Comparison of ENCODE assay signal across 1 cellular context in the genomic region with DNA sequence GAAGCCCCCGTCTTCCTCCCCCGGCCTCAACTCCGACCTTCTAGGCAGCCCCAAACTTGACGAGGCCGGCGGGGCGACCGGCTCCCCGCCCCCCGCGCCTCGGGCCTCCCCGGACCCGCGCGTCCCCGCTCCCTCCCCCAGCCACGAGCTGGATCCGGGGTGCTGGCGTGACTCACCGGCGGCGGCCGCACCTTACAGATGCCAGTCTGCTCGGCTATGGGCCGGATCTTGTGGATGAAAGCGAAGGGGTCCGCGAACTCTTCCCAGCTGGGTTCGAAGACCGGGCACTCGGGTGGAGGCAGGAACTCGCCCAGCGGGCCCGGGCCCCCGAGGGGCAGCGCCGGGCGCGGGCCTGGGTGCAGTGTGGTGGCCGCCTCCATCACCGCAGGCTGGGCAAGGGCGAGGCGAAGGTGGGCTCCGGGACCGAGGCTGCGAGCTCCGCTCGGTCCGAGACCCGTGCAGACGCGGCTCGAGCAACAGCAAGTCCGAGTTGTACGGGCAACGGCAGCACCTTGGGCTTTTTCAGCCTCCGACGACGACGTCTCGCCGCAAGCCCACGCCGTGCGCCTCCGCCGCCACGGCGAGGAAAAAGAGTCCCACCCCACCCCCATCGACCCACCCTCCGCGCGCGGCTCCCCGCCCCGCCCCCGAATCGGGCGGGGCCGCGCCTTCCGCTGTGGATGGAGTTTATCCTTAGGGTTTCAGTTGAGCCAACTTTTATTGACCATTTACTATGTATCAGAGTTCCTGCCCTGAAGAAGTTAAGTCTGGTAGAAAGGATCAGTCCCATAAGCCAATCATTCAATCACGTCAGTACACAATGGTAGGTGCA.
TF ChIP-seq lines count a peak whose summit lies in the region.

A gene (minus strand): TSS at position 496 of the 832 bp plus-strand sequence. CDS start 116 bp downstream, at position 380.

TF ChIP-seq in K562, 482 proteins besides CTCF, POLR2A, EP300 and RAD21 (continued from another document and continues in another):
- TF ChIP-seq, protein P1, sequence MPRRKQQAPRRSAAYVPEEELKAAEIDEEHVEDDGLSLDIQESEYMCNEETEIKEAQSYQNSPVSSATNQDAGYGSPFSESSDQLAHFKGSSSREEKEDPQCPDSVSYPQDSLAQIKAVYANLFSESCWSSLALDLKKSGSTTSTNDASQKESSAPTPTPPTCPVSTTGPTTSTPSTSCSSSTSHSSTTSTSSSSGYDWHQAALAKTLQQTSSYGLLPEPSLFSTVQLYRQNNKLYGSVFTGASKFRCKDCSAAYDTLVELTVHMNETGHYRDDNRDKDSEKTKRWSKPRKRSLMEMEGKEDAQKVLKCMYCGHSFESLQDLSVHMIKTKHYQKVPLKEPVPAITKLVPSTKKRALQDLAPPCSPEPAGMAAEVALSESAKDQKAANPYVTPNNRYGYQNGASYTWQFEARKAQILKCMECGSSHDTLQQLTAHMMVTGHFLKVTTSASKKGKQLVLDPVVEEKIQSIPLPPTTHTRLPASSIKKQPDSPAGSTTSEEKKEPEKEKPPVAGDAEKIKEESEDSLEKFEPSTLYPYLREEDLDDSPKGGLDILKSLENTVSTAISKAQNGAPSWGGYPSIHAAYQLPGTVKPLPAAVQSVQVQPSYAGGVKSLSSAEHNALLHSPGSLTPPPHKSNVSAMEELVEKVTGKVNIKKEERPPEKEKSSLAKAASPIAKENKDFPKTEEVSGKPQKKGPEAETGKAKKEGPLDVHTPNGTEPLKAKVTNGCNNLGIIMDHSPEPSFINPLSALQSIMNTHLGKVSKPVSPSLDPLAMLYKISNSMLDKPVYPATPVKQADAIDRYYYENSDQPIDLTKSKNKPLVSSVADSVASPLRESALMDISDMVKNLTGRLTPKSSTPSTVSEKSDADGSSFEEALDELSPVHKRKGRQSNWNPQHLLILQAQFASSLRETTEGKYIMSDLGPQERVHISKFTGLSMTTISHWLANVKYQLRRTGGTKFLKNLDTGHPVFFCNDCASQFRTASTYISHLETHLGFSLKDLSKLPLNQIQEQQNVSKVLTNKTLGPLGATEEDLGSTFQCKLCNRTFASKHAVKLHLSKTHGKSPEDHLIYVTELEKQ (CRISPR knock-in tag; IDR thresholded peaks at IDR 0.05) = no peak
- TF ChIP-seq HNRNPUL1 (IDR thresholded peaks at IDR 0.05; ENCODE audit: low read length) (no peak), TBL1XR1 (IDR thresholded peaks at IDR 0.05; ENCODE audit: low read length in 2 of 2) (peak; percentile 22 to 42; a peak in 1 of 4 replicates), ZNF41 (CRISPR knock-in tag; conservative IDR thresholded peaks at IDR 0.05) (no peak), ELF2 (CRISPR knock-in tag; IDR thresholded peaks at IDR 0.05) (no peak), ZNF77 (CRISPR knock-in tag; IDR thresholded peaks at IDR 0.05) (no peak), ZNF699 (CRISPR knock-in tag; IDR thresholded peaks at IDR 0.05; ENCODE audit: insufficient replicate concordance) (no peak), ZNF584 (CRISPR knock-in tag; IDR thresholded peaks at IDR 0.05; ENCODE audit: low read depth) (no peak), PHF21A (IDR thresholded peaks at IDR 0.05; ENCODE audit: borderline replicate concordance, low read depth) (no peak), KDM4B (IDR thresholded peaks at IDR 0.05; ENCODE audit: borderline replicate concordance in 2 of 2, low read depth in 1 of 2) (peak in 1 of 2 experiments; percentile 86; a peak in 1 of 4 replicates), ZNF644 (tag; IDR thresholded peaks at IDR 0.05; ENCODE audit: low read depth) (no peak), ZNF717 (CRISPR knock-in tag; IDR thresholded peaks at IDR 0.05) (no peak), ZNF24 (IDR thresholded peaks at IDR 0.05) (no peak), BMI1 (IDR thresholded peaks at IDR 0.05; ENCODE audit: low read length) (no peak), LEF1 (IDR thresholded peaks at IDR 0.05) (no peak), ZBTB8A (IDR thresholded peaks at IDR 0.05; ENCODE audit: partially characterized antibody) (no peak), MYNN (IDR thresholded peaks at IDR 0.05) (peak; percentile 8; the same call in 1 of the 2 replicates), MYNN (CRISPR knock-in tag; IDR thresholded peaks at IDR 0.05) (no peak), BRD4 (IDR thresholded peaks at IDR 0.05) (no peak), ZNF121 (CRISPR knock-in tag; conservative IDR thresholded peaks at IDR 0.05) (no peak), TCF7 (IDR thresholded peaks at IDR 0.05; ENCODE audit: borderline replicate concordance) (no peak), CHD1 (IDR thresholded peaks at IDR 0.05; ENCODE audit: low read length) (peak; percentile 98), CAMTA2 (CRISPR knock-in tag; conservative IDR thresholded peaks at IDR 0.05) (no peak), ZKSCAN1 (IDR thresholded peaks at IDR 0.05; ENCODE audit: low read depth, low read length) (no peak), ZNF561 (CRISPR knock-in tag; conservative IDR thresholded peaks at IDR 0.05) (no peak), STAT5A (IDR thresholded peaks at IDR 0.05; ENCODE audit: borderline replicate concordance, low read length) (no peak), ILK (tag; IDR thresholded peaks at IDR 0.05; ENCODE audit: borderline replicate concordance, low read depth) (no peak), ZEB2 (IDR thresholded peaks at IDR 0.05) (no peak), C11orf30 (IDR thresholded peaks at IDR 0.05; ENCODE audit: low read depth) (no peak), ZFX (CRISPR knock-in tag; IDR thresholded peaks at IDR 0.05) (peak; percentile 25; the same call in 1 of the 2 replicates)
- TF ChIP-seq, protein P2, sequence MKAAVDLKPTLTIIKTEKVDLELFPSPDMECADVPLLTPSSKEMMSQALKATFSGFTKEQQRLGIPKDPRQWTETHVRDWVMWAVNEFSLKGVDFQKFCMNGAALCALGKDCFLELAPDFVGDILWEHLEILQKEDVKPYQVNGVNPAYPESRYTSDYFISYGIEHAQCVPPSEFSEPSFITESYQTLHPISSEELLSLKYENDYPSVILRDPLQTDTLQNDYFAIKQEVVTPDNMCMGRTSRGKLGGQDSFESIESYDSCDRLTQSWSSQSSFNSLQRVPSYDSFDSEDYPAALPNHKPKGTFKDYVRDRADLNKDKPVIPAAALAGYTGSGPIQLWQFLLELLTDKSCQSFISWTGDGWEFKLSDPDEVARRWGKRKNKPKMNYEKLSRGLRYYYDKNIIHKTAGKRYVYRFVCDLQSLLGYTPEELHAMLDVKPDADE (conservative IDR thresholded peaks at IDR 0.05; ENCODE audit: control insufficient read depth, low read depth, low read length) = peak; percentile 83
- TF ChIP-seq, protein P3, sequence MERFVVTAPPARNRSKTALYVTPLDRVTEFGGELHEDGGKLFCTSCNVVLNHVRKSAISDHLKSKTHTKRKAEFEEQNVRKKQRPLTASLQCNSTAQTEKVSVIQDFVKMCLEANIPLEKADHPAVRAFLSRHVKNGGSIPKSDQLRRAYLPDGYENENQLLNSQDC (CRISPR knock-in tag; IDR thresholded peaks at IDR 0.05) = no peak
- TF ChIP-seq, protein P4, sequence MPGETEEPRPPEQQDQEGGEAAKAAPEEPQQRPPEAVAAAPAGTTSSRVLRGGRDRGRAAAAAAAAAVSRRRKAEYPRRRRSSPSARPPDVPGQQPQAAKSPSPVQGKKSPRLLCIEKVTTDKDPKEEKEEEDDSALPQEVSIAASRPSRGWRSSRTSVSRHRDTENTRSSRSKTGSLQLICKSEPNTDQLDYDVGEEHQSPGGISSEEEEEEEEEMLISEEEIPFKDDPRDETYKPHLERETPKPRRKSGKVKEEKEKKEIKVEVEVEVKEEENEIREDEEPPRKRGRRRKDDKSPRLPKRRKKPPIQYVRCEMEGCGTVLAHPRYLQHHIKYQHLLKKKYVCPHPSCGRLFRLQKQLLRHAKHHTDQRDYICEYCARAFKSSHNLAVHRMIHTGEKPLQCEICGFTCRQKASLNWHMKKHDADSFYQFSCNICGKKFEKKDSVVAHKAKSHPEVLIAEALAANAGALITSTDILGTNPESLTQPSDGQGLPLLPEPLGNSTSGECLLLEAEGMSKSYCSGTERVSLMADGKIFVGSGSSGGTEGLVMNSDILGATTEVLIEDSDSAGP (CRISPR knock-in tag; IDR thresholded peaks at IDR 0.05) = no peak
- TF ChIP-seq, protein P5, sequence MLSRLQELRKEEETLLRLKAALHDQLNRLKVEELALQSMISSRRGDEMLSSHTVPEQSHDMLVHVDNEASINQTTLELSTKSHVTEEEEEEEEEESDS (CRISPR knock-in tag; IDR thresholded peaks at IDR 0.05) = no peak
- TF ChIP-seq, protein P6, sequence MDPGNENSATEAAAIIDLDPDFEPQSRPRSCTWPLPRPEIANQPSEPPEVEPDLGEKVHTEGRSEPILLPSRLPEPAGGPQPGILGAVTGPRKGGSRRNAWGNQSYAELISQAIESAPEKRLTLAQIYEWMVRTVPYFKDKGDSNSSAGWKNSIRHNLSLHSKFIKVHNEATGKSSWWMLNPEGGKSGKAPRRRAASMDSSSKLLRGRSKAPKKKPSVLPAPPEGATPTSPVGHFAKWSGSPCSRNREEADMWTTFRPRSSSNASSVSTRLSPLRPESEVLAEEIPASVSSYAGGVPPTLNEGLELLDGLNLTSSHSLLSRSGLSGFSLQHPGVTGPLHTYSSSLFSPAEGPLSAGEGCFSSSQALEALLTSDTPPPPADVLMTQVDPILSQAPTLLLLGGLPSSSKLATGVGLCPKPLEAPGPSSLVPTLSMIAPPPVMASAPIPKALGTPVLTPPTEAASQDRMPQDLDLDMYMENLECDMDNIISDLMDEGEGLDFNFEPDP (CRISPR knock-in tag; IDR thresholded peaks at IDR 0.05) = no peak
- TF ChIP-seq, protein P7, sequence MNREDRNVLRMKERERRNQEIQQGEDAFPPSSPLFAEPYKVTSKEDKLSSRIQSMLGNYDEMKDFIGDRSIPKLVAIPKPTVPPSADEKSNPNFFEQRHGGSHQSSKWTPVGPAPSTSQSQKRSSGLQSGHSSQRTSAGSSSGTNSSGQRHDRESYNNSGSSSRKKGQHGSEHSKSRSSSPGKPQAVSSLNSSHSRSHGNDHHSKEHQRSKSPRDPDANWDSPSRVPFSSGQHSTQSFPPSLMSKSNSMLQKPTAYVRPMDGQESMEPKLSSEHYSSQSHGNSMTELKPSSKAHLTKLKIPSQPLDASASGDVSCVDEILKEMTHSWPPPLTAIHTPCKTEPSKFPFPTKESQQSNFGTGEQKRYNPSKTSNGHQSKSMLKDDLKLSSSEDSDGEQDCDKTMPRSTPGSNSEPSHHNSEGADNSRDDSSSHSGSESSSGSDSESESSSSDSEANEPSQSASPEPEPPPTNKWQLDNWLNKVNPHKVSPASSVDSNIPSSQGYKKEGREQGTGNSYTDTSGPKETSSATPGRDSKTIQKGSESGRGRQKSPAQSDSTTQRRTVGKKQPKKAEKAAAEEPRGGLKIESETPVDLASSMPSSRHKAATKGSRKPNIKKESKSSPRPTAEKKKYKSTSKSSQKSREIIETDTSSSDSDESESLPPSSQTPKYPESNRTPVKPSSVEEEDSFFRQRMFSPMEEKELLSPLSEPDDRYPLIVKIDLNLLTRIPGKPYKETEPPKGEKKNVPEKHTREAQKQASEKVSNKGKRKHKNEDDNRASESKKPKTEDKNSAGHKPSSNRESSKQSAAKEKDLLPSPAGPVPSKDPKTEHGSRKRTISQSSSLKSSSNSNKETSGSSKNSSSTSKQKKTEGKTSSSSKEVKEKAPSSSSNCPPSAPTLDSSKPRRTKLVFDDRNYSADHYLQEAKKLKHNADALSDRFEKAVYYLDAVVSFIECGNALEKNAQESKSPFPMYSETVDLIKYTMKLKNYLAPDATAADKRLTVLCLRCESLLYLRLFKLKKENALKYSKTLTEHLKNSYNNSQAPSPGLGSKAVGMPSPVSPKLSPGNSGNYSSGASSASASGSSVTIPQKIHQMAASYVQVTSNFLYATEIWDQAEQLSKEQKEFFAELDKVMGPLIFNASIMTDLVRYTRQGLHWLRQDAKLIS (CRISPR knock-in tag; IDR thresholded peaks at IDR 0.05) = peak; percentile 92
- TF ChIP-seq, protein P8, sequence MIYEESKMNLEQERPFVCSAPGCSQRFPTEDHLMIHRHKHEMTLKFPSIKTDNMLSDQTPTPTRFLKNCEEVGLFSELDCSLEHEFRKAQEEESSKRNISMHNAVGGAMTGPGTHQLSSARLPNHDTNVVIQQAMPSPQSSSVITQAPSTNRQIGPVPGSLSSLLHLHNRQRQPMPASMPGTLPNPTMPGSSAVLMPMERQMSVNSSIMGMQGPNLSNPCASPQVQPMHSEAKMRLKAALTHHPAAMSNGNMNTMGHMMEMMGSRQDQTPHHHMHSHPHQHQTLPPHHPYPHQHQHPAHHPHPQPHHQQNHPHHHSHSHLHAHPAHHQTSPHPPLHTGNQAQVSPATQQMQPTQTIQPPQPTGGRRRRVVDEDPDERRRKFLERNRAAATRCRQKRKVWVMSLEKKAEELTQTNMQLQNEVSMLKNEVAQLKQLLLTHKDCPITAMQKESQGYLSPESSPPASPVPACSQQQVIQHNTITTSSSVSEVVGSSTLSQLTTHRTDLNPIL (CRISPR knock-in tag; IDR thresholded peaks at IDR 0.05) = no peak
- TF ChIP-seq, protein P9, sequence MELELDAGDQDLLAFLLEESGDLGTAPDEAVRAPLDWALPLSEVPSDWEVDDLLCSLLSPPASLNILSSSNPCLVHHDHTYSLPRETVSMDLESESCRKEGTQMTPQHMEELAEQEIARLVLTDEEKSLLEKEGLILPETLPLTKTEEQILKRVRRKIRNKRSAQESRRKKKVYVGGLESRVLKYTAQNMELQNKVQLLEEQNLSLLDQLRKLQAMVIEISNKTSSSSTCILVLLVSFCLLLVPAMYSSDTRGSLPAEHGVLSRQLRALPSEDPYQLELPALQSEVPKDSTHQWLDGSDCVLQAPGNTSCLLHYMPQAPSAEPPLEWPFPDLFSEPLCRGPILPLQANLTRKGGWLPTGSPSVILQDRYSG (tag; conservative IDR thresholded peaks at IDR 0.05; ENCODE audit: low read depth) = no peak
- TF ChIP-seq, protein P10, sequence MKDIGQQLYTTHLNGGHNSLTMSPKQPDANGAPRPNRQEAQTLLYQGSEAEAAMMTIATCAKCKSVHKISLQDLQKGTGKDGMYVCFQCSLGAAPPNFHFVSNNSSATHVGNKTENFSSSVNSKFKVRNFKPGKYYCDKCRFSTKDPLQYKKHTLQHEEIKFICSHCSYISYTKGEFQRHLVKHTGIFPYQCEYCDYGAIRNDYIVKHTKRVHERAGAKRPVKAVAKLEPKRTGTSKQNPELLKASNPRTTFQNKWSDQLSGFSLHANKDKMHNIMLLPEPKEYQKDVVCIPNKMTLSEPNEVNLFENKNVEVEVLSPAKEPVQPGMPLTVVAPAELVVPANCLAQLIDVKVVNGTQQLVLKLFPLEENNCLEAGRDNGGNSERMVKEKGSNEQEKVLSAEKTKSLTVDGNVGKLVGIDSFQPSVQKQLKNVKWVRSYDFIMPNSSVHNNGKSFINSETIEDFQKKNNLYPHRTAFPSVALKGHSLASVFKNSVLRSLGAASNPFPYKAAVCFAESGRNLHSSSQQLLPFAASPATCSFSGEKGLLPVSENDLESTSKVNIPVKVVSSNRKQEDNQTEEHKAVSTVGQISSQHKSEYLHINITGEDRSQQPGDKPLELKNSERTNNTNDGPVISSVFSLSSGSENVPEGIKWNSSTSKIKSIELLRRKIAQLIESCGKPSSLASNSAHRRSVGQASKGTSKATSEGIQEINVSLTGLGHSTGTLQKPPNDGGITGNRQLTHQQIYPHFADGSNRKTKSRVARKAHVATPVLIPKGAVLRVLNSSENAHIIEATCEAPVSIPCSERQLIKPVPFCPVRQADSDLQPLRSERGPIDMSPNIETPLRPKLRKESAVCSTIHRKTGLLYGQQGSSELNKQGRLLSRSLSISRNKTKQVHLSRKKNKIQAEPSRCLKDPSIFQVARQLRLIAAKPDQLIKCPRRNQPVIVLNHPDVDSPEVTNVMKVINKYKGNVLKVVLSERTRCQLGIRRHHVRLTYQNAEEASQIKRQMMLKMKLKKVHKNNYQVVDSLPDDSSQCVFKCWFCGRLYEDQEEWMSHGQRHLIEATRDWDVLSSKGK (CRISPR knock-in tag; IDR thresholded peaks at IDR 0.05) = no peak
